Comparison of ENCODE assay signal across 14 cellular contexts in genomic region chr3:129052675-129053074, GRCh38. TPM values are rescaled to one million over a fixed set of nuclear protein-coding genes. Genes with fewer than 3 reads are reported as not detected.
A peak's percentile ranks its signal among the peaks of the same experiment; 100 is the strongest.
DNase-seq lines count a peak whose midpoint lies in the region; ATAC-seq and TF ChIP-seq lines count a peak whose summit lies in the region.
"Had no signal": no experiment of that assay in that cellular context is flagged by ENCODE, and none has a peak within 500 bp of the region (broad histone marks: within the 10 kb centered on the region; RNA-seq: fewer than 3 reads in every experiment).

No MANE protein-coding gene starts in this region.

- no peaks in the 10 kb centered on the region for H3K27me3 ChIP-seq in Loucy (ENCODE audit: insufficient read depth, low read length, poor library complexity, severe bottlenecking)
- no peaks in the 10 kb centered on the region for H3K27me3 ChIP-seq in left ventricle myocardium inferior (ENCODE audit: low read depth)
- H3K27me3 ChIP-seq in sigmoid colon: no peaks in the 10 kb centered on the region
- H3K27me3 ChIP-seq: hepatocyte had no signal

- no peaks in the 10 kb centered on the region for H3K79me2 ChIP-seq in Loucy (ENCODE audit: insufficient read depth, low read length)
- H3K79me2 ChIP-seq: hepatocyte had no signal

- H4K20me1 ChIP-seq in Loucy (ENCODE audit: insufficient read depth, low read length, poor library complexity, severe bottlenecking): no peaks in the 10 kb centered on the region

- peak overlapping the region; percentile 74 for H3K4me2 ChIP-seq in Loucy (ENCODE audit: low read depth, low read length, poor library complexity, severe bottlenecking)

- H3K9ac ChIP-seq in Loucy (ENCODE audit: low read depth, low read length, poor library complexity, severe bottlenecking): peak overlapping the region; percentile 54

- H3K36me3 Mint-ChIP-seq in T-helper 17 cell (ENCODE audit: low read depth): no peaks in the 10 kb centered on the region
- H3K36me3 Mint-ChIP-seq: CD14-positive monocyte, T-cell had no signal

- H3K27me3 Mint-ChIP-seq in T-helper 17 cell: no peaks in the 10 kb centered on the region
- H3K27me3 Mint-ChIP-seq: activated CD8-positive, alpha-beta T cell treated with anti-CD3 and anti-CD28 coated beads for 36 hours; activated naive CD8-positive, alpha-beta T cell treated with anti-CD3 and anti-CD28 coated beads for 36 hours; T-cell had no signal

- DNase-seq in T-helper 17 cell (no peak), left ventricle myocardium inferior (peak; percentile 77), sigmoid colon (no peak), globus pallidus (ENCODE audit: low spot score) (no peak), lower leg skin (ENCODE audit: low spot score in 2 of 2) (no peak), omental fat pad (ENCODE audit: low spot score) (no peak)
- DNase-seq: activated CD8-positive, alpha-beta T cell treated with anti-CD3 and anti-CD28 coated beads for 36 hours had no signal

- peaks cover 11% of the 10 kb centered on the region for H3K4me1 Mint-ChIP-seq in T-helper 17 cell

- no peak overlapping the region for H3K4me3 ChIP-seq in Loucy (ENCODE audit: low read length, poor library complexity, severe bottlenecking)
- H3K4me3 ChIP-seq in left ventricle myocardium inferior: no peak overlapping the region
- no peak overlapping the region for H3K4me3 ChIP-seq in sigmoid colon
- no peak overlapping the region for H3K4me3 ChIP-seq in lower leg skin (ENCODE audit: low read depth, poor library complexity, severe bottlenecking)
- H3K4me3 ChIP-seq: hepatocyte had no signal

- TF ChIP-seq EP300 in sigmoid colon (IDR thresholded peaks at IDR 0.05): no peak

- peaks cover 4% of the 10 kb centered on the region for H3K4me1 ChIP-seq in Loucy (ENCODE audit: insufficient read depth, low read length, poor library complexity, severe bottlenecking)
- peaks cover 29% of the 10 kb centered on the region for H3K4me1 ChIP-seq in left ventricle myocardium inferior
- H3K4me1 ChIP-seq in sigmoid colon: peaks cover 0 to 23% (median 17%) of the 10 kb centered on the region in 4 donors

- TF ChIP-seq POLR2A in sigmoid colon (IDR thresholded peaks at IDR 0.05) (no peak), lower leg skin (IDR thresholded peaks at IDR 0.05) (no peak)

- H3K4me3 Mint-ChIP-seq in T-helper 17 cell: no peak overlapping the region
- H3K4me3 Mint-ChIP-seq: activated naive CD8-positive, alpha-beta T cell treated with anti-CD3 and anti-CD28 coated beads for 36 hours had no signal

- WGBS in sigmoid colon, 2 donors: 30 to 68% methylated on average over 6 of the region's 6 CpGs
- WGBS in lower leg skin, 2 donors: 69 to 72% methylated on average over 6 of the region's 6 CpGs

- no peak overlapping the region; the same call in 1 of the 2 replicates for H2AFZ ChIP-seq in Loucy (ENCODE audit: low read length)
- H2AFZ ChIP-seq: hepatocyte had no signal

- H3K9me3 ChIP-seq in Loucy (ENCODE audit: insufficient read depth, low read depth, low read length) (peaks cover 7% of the 10 kb centered on the region; the same call in 1 of the 2 replicates), T-helper 17 cell (ENCODE audit: control insufficient read depth, low read length, poor library complexity, severe bottlenecking) (no peaks in the 10 kb centered on the region), left ventricle myocardium inferior (replicated peaks) (peaks cover 15% of the 10 kb centered on the region), sigmoid colon (no peaks in the 10 kb centered on the region)

- TF ChIP-seq CTCF in Loucy (conservative IDR thresholded peaks at IDR 0.05; ENCODE audit: low read length) (no peak), left ventricle myocardium inferior (IDR thresholded peaks at IDR 0.05; ENCODE audit: borderline replicate concordance) (no peak), sigmoid colon (IDR thresholded peaks at IDR 0.05) (no peak), lower leg skin (IDR thresholded peaks at IDR 0.05) (no peak), omental fat pad (IDR thresholded peaks at IDR 0.05) (no peak)

- intact Hi-C loops in left ventricle myocardium inferior (cut with micrococcal nuclease) (loop anchor here (5.0 kb wide), 1 partner anchor 195 kb away; the partner anchor contains the start of gene COPG1), sigmoid colon (cut with DNase I) (loop anchor here (5.0 kb wide), 2 partner anchors 35 to 195 kb away; partner anchors contain the start of gene COPG1), lower leg skin (cut with DNase I; ENCODE audit: low total_unique reads) (no loop called here)

- peak overlapping the region; percentile 57 for H3K27ac Mint-ChIP-seq in T-helper 17 cell
- H3K27ac Mint-ChIP-seq: CD14-positive monocyte had no signal

- H3K36me3 ChIP-seq in Loucy (ENCODE audit: insufficient read depth, low read length) (no peaks in the 10 kb centered on the region), left ventricle myocardium inferior (no peaks in the 10 kb centered on the region), sigmoid colon (no peaks in the 10 kb centered on the region)

- H3K27ac ChIP-seq in left ventricle myocardium inferior (replicated peaks) (peak overlapping the region; percentile 88), sigmoid colon (peak overlapping the region; percentile 60 to 73 (median 66))

- H3F3A ChIP-seq in Loucy (ENCODE audit: low read depth): no peaks in the 10 kb centered on the region

- no peak for ATAC-seq in T-helper 17 cell
- no peak for ATAC-seq in HG03097 (IDR thresholded peaks at IDR 0.05; ENCODE audit: low FRiP score, unreplicated experiment)
- ATAC-seq in omental fat pad (ENCODE audit: low FRiP score): no peak

- no peaks in the 10 kb centered on the region for H3K9me2 ChIP-seq in Loucy (replicated peaks; ENCODE audit: low read depth, low read length)

RNA-seq across cellular contexts. Expression of gene GP9, which starts 7.9 kb away (rescaled TPM):
- total RNA-seq in T-helper 17 cell (10 to 100 TPM in 1 of 2 donors, 1 to 10 TPM in 1; 3.8 to 68.5 TPM), left ventricle myocardium inferior (not detected), sigmoid colon (not detected), lower leg skin (not detected), omental fat pad (not detected)
- under 1 TPM in 1 of 3 donors, not detected in 2; 0.26 TPM for polyA plus RNA-seq in sigmoid colon
- total RNA-seq: activated CD8-positive, alpha-beta T cell treated with anti-CD3 and anti-CD28 coated beads for 36 hours; activated naive CD8-positive, alpha-beta T cell treated with anti-CD3 and anti-CD28 coated beads for 36 hours; hepatocyte; skeletal muscle tissue; T-cell had no signal
- polyA plus RNA-seq: hepatocyte had no signal

RNA-seq across cellular contexts. Expression of gene EFCC1, which starts 51.6 kb away (rescaled TPM):
- under 1 TPM in 1 of 2 donors, not detected in 1; 0.12 TPM for total RNA-seq in T-helper 17 cell
- total RNA-seq in left ventricle myocardium inferior: 1.5 TPM
- 10 to 100 TPM in 1 of 4 donors, 1 to 10 TPM in 3; 4.6 to 15.0 (median 5.3) TPM for total RNA-seq in sigmoid colon
- 1 to 10 TPM in 2 of 3 donors, under 1 TPM in 1; 0.46 to 2.4 (median 1.9) TPM for polyA plus RNA-seq in sigmoid colon
- 1 to 10 TPM in 3 of 4 donors, under 1 TPM in 1; 0.80 to 3.0 (median 2.2) TPM for total RNA-seq in lower leg skin
- total RNA-seq in omental fat pad: 1 to 10 TPM in 3 of 4 donors, under 1 TPM in 1; 0.72 to 6.3 (median 1.2) TPM

RNA-seq across cellular contexts. Expression of gene CFAP92, which starts 58.8 kb away (rescaled TPM):
- total RNA-seq in T-helper 17 cell (under 1 TPM; 0.15 to 0.37 TPM), left ventricle myocardium inferior (0.25 TPM), sigmoid colon (under 1 TPM in 3 of 4 donors, not detected in 1; under 0.01 to 0.83 (median 0.33) TPM), lower leg skin (under 1 TPM; 0.19 to 0.59 (median 0.25) TPM), omental fat pad (1 to 10 TPM in 2 of 4 donors, not detected in 2; 1.1 to 2.2 TPM)
- 1 to 10 TPM in 1 of 3 donors, under 1 TPM in 1, not detected in 1; 0.61 to 1.2 TPM for polyA plus RNA-seq in sigmoid colon
